ENCODE assay signal across 16 cellular contexts in the genomic region with DNA sequence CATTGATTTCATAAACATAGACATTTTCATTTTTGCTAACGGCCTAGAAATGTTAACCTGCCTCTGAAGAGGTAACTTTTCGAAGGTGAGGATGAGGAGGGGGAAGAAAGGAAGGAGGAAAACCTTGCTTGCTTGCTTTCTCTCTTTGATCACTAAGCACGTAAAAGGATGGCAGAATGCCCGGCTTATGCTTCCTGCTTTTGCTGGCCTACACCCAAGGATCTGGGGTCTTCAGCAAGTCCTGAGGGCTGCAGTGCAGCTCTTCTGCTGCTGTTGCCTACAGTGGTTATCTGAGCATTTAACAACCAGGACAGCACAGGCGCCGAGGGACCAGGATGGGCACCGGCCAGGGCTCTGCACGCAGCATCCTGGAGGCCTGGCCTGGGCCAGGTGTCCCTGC.
DNase-seq lines count a peak whose midpoint lies in the region; ATAC-seq and TF ChIP-seq lines count a peak whose summit lies in the region.
"Had no signal": no experiment of that assay in that cellular context is flagged by ENCODE, and none has a peak within 500 bp of the region (broad histone marks: within the 10 kb centered on the region; RNA-seq: fewer than 3 reads in every experiment).

No MANE protein-coding gene starts in this region.

- TF ChIP-seq CTCF in nephron (IDR thresholded peaks at IDR 0.05; ENCODE audit: unreplicated experiment in 3 of 3) (no peak), type B pancreatic cell (conservative IDR thresholded peaks at IDR 0.05) (no peak), RWPE1 (conservative IDR thresholded peaks at IDR 0.05; ENCODE audit: low read depth) (no peak)

- H3K27me3 Mint-ChIP-seq in activated naive CD8-positive, alpha-beta T cell treated with anti-CD3 and anti-CD28 coated beads for 36 hours: no peaks in the 10 kb centered on the region
- H3K27me3 Mint-ChIP-seq in nephron (ENCODE audit: low read depth): peaks cover 7% of the 10 kb centered on the region
- H3K27me3 Mint-ChIP-seq in type B pancreatic cell: peaks cover 16% of the 10 kb centered on the region

- H3K27ac Mint-ChIP-seq in activated naive CD8-positive, alpha-beta T cell treated with anti-CD3 and anti-CD28 coated beads for 36 hours: peak overlapping the region; percentile 32
- peak overlapping the region; percentile 57 to 83 (median 62) for H3K27ac Mint-ChIP-seq in nephron
- H3K27ac Mint-ChIP-seq in type B pancreatic cell: no peak overlapping the region
- H3K27ac Mint-ChIP-seq: WTC11 had no signal

- H3K27me3 ChIP-seq in MG63: no peaks in the 10 kb centered on the region
- H3K27me3 ChIP-seq: spleen had no signal

- peaks cover 5% of the 10 kb centered on the region for H3K9me3 Mint-ChIP-seq in activated naive CD8-positive, alpha-beta T cell treated with anti-CD3 and anti-CD28 coated beads for 36 hours
- no peaks in the 10 kb centered on the region for H3K9me3 Mint-ChIP-seq in nephron
- H3K9me3 Mint-ChIP-seq in type B pancreatic cell: no peaks in the 10 kb centered on the region
- H3K9me3 Mint-ChIP-seq: WTC11 had no signal

- no peak overlapping the region for H3K4me3 ChIP-seq in MG63
- H3K4me3 ChIP-seq: lung, spleen, tibial artery had no signal

- no peak overlapping the region for H3K27ac ChIP-seq in RWPE1
- H3K27ac ChIP-seq: spleen, tibial artery had no signal

- H3K4me3 Mint-ChIP-seq in activated naive CD8-positive, alpha-beta T cell treated with anti-CD3 and anti-CD28 coated beads for 36 hours: peak overlapping the region; percentile 38
- no peak overlapping the region for H3K4me3 Mint-ChIP-seq in nephron
- H3K4me3 Mint-ChIP-seq in type B pancreatic cell: no peak overlapping the region
- H3K4me3 Mint-ChIP-seq: WTC11 had no signal

- DNase-seq in NCI-H2196 (lab: John Stamatoyannopoulos, UW; ENCODE audit: unreplicated experiment): peak; percentile 21
- DNase-seq in NCI-H2196 treated with DMSO at 0.1 percent for 48 hours (lab: John Stamatoyannopoulos, UW; ENCODE audit: unreplicated experiment): no peak
- DNase-seq in MG63: peak; percentile 21
- DNase-seq in activated naive CD8-positive, alpha-beta T cell treated with anti-CD3 and anti-CD28 coated beads for 36 hours: no peak
- no peak for DNase-seq in type B pancreatic cell (ENCODE audit: extremely low spot score, unreplicated experiment)
- no peak for DNase-seq in RWPE1 (ENCODE audit: low spot score)
- DNase-seq: central memory CD4-positive, alpha-beta T cell; erythroblast; hippocampal formation; NCI-H510A; spleen; tibial artery had no signal

- H3K36me3 Mint-ChIP-seq in activated naive CD8-positive, alpha-beta T cell treated with anti-CD3 and anti-CD28 coated beads for 36 hours: peaks cover 13% of the 10 kb centered on the region
- H3K36me3 Mint-ChIP-seq in nephron (ENCODE audit: low read depth) (no peaks in the 10 kb centered on the region), type B pancreatic cell (peaks cover 3% of the 10 kb centered on the region)
- H3K36me3 Mint-ChIP-seq: WTC11 had no signal

- peaks cover 48% of the 10 kb centered on the region for H3K4me1 Mint-ChIP-seq in activated naive CD8-positive, alpha-beta T cell treated with anti-CD3 and anti-CD28 coated beads for 36 hours
- peaks cover 21% of the 10 kb centered on the region for H3K4me1 Mint-ChIP-seq in nephron
- H3K4me1 Mint-ChIP-seq in type B pancreatic cell (ENCODE audit: unreplicated experiment): peaks cover 32% of the 10 kb centered on the region
- H3K4me1 Mint-ChIP-seq: WTC11 had no signal

- no peak for ATAC-seq in GM18867 (IDR thresholded peaks at IDR 0.05; ENCODE audit: unreplicated experiment)
- ATAC-seq: WTC11 had no signal

- no peaks in the 10 kb centered on the region for H3K36me3 ChIP-seq in MG63
- H3K36me3 ChIP-seq: spleen, tibial artery had no signal

- POLR2A ChIA-PET in RWPE1 (lab: Yijun Ruan, JAX; ENCODE audit: low non-redundant PET): no interaction called here

- no peaks in the 10 kb centered on the region for H3K9me3 ChIP-seq in MG63
- H3K9me3 ChIP-seq: spleen, tibial artery had no signal

- CTCF ChIA-PET in RWPE1 (lab: Yijun Ruan, JAX): interaction anchor here (0.6 kb wide), 1 partner anchor 18 kb away, joined by 3 read pairs; no protein-coding TSS in a partner anchor

Comparison
In these comparisons a context has a peak if more than half of its experiments do, and no peak if none do; other contexts are left out.
1. DNase-seq: peak in NCI-H2196 (single experiment) and MG63 (single experiment); none in NCI-H2196 treated with DMSO at 0.1 percent for 48 hours (single experiment), activated naive CD8-positive, alpha-beta T cell treated with anti-CD3 and anti-CD28 coated beads for 36 hours (single experiment), type B pancreatic cell (single experiment) and RWPE1 (single experiment).